In genomic region chr1:41870076-41870562, GRCh38 we compare ENCODE assay signal across 10 cellular contexts. TPM values are rescaled to one million over a fixed set of nuclear protein-coding genes. Genes with fewer than 3 reads are reported as not detected.
DNase-seq lines count a peak whose midpoint lies in the region; ATAC-seq, FAIRE-seq and TF ChIP-seq lines count a peak whose summit lies in the region.
"Had no signal": no experiment of that assay in that cellular context is flagged by ENCODE, and none has a peak within 500 bp of the region (broad histone marks: within the 10 kb centered on the region; RNA-seq: fewer than 3 reads in every experiment).

No MANE protein-coding gene starts in this region.

- CTCF ChIA-PET in CD4-positive, alpha-beta T cell (lab: Charles Lee), result no interaction called here

- no peak overlapping the region for H2AFZ ChIP-seq in keratinocyte (ENCODE audit: control insufficient read depth, low read length)

- H3K9me3 Mint-ChIP-seq in activated T-helper 1 cell treated with anti-CD3 and anti-CD28 coated beads, Interleukin-12 subunit alpha, Interleukin-12 subunit beta, Interleukin-2, Interleukin-4 antibody, amounts not matched to agents 30 ng/mL and 10 ng/mL and 1 ng/mL, durations not matched to agents 14 hours and 24 hours and 36 hours, result no peaks in the 10 kb centered on the region
- no peaks in the 10 kb centered on the region for H3K9me3 Mint-ChIP-seq in CD4-positive, alpha-beta T cell
- H3K9me3 Mint-ChIP-seq in T-helper 2 cell treated with Interferon-gamma antibody and Interleukin-4, amounts not matched to agents 5 μg/mL and 100 μg/mL, for 36 hours, result no peaks in the 10 kb centered on the region
- H3K9me3 Mint-ChIP-seq: activated T-helper 2 cell treated with anti-CD3 and anti-CD28 coated beads, Interferon-gamma antibody, Interleukin-2, Interleukin-4, amounts not matched to agents 10 μg/mL and 5 μg/mL and 100 μg/mL, durations not matched to agents 14 hours and 24 hours and 36 hours; naive thymus-derived CD8-positive, alpha-beta T cell had no signal

- dilution Hi-C loops in keratinocyte (cut with MboI; ENCODE audit: extremely low pct_ligation_motif_present, low sequenced_read_pairs), result no loop called here

- peaks cover 41% of the 10 kb centered on the region for H3K4me1 Mint-ChIP-seq in activated T-helper 1 cell treated with anti-CD3 and anti-CD28 coated beads, Interleukin-12 subunit alpha, Interleukin-12 subunit beta, Interleukin-2, Interleukin-4 antibody, amounts not matched to agents 30 ng/mL and 10 ng/mL and 1 ng/mL, durations not matched to agents 14 hours and 24 hours and 36 hours (ENCODE audit: low read depth)
- peaks cover 24% of the 10 kb centered on the region for H3K4me1 Mint-ChIP-seq in CD4-positive, alpha-beta T cell (ENCODE audit: low read depth)
- H3K4me1 Mint-ChIP-seq in T-helper 2 cell treated with Interferon-gamma antibody and Interleukin-4, amounts not matched to agents 5 μg/mL and 100 μg/mL, for 36 hours (ENCODE audit: low read depth), result peaks cover 21% of the 10 kb centered on the region

- H3K9me1 ChIP-seq in keratinocyte (ENCODE audit: control insufficient read depth, extremely low read depth, insufficient read depth, low read length), result no peaks in the 10 kb centered on the region

- POLR2A ChIA-PET in CD4-positive, alpha-beta T cell (lab: Charles Lee), result no interaction called here

- intact Hi-C loops in activated T-helper 1 cell treated with anti-CD3 and anti-CD28 coated beads, Interleukin-12 subunit alpha, Interleukin-12 subunit beta, Interleukin-2, Interleukin-4 antibody, amounts not matched to agents 30 ng/mL and 10 ng/mL and 1 ng/mL, durations not matched to agents 14 hours and 24 hours and 36 hours (cut with micrococcal nuclease), result loop anchor here (1.0 kb wide), 1 partner anchor 12 kb away; no protein-coding TSS in a partner anchor
- intact Hi-C loops in CD4-positive, alpha-beta T cell (cut with DNase I, micrococcal nuclease), result loop anchor here in 1 of 2 experiments (2.0 kb wide), 1 partner anchor 295 kb away; no protein-coding TSS in a partner anchor

- H3K36me3 Mint-ChIP-seq in activated T-helper 1 cell treated with anti-CD3 and anti-CD28 coated beads, Interleukin-12 subunit alpha, Interleukin-12 subunit beta, Interleukin-2, Interleukin-4 antibody, amounts not matched to agents 30 ng/mL and 10 ng/mL and 1 ng/mL, durations not matched to agents 14 hours and 24 hours and 36 hours (ENCODE audit: low read depth), result no peaks in the 10 kb centered on the region
- H3K36me3 Mint-ChIP-seq in CD4-positive, alpha-beta T cell (ENCODE audit: low read depth), result no peaks in the 10 kb centered on the region
- H3K36me3 Mint-ChIP-seq in T-helper 2 cell treated with Interferon-gamma antibody and Interleukin-4, amounts not matched to agents 5 μg/mL and 100 μg/mL, for 36 hours (ENCODE audit: low read depth), result no peaks in the 10 kb centered on the region
- H3K36me3 Mint-ChIP-seq: naive thymus-derived CD8-positive, alpha-beta T cell had no signal

- H3K27me3 ChIP-seq in GM06990 (replicated peaks; ENCODE audit: control insufficient read depth, insufficient read depth, low read length), result no peaks in the 10 kb centered on the region
- H3K27me3 ChIP-seq in keratinocyte (ENCODE audit: control insufficient read depth, extremely low read depth, insufficient read depth, low read length), result no peaks in the 10 kb centered on the region
- no peaks in the 10 kb centered on the region for H3K27me3 ChIP-seq in CD4-positive, alpha-beta T cell (ENCODE audit: control insufficient read depth, insufficient read depth, low read length)

- ATAC-seq in CD4-positive, alpha-beta T cell (ENCODE audit: poor library complexity), result no peak
- ATAC-seq: naive thymus-derived CD8-positive, alpha-beta T cell had no signal

- no peak overlapping the region for H3K9ac ChIP-seq in keratinocyte (ENCODE audit: control insufficient read depth, extremely low read depth, insufficient read depth, low read length)

- no peak overlapping the region for H3K27ac Mint-ChIP-seq in activated T-helper 1 cell treated with anti-CD3 and anti-CD28 coated beads, Interleukin-12 subunit alpha, Interleukin-12 subunit beta, Interleukin-2, Interleukin-4 antibody, amounts not matched to agents 30 ng/mL and 10 ng/mL and 1 ng/mL, durations not matched to agents 14 hours and 24 hours and 36 hours
- H3K27ac Mint-ChIP-seq in CD4-positive, alpha-beta T cell, result no peak overlapping the region
- H3K27ac Mint-ChIP-seq in T-helper 2 cell treated with Interferon-gamma antibody and Interleukin-4, amounts not matched to agents 5 μg/mL and 100 μg/mL, for 36 hours, result no peak overlapping the region
- H3K27ac Mint-ChIP-seq: activated T-helper 2 cell treated with anti-CD3 and anti-CD28 coated beads, Interferon-gamma antibody, Interleukin-2, Interleukin-4, amounts not matched to agents 10 μg/mL and 5 μg/mL and 100 μg/mL, durations not matched to agents 14 hours and 24 hours and 36 hours; naive thymus-derived CD8-positive, alpha-beta T cell had no signal

- no peaks in the 10 kb centered on the region for H3K79me2 ChIP-seq in keratinocyte (ENCODE audit: control insufficient read depth, insufficient read depth, low read length)

- DNase-seq in GM06990 (ENCODE audit: extremely low read depth, insufficient read length) (peak; percentile 34), HS-27A (ENCODE audit: low read depth) (peak; percentile 63), T1000 (lab: John Stamatoyannopoulos, UW) (peak; percentile 42), keratinocyte (ENCODE audit: low read depth, low spot score) (no peak), SKM-1 (lab: John Stamatoyannopoulos, UW; ENCODE audit: unreplicated experiment) (no peak)
- no peak for DNase-seq in activated T-helper 1 cell treated with anti-CD3 and anti-CD28 coated beads, Interleukin-12 subunit alpha, Interleukin-12 subunit beta, Interleukin-2, Interleukin-4 antibody, amounts not matched to agents 30 ng/mL and 10 ng/mL and 1 ng/mL, durations not matched to agents 14 hours and 24 hours and 36 hours (ENCODE audit: low spot score)
- DNase-seq in CD4-positive, alpha-beta T cell, result no peak
- no peak for DNase-seq in T-helper 2 cell treated with Interferon-gamma antibody and Interleukin-4, amounts not matched to agents 5 μg/mL and 100 μg/mL, for 36 hours (ENCODE audit: low spot score)
- DNase-seq: naive thymus-derived CD8-positive, alpha-beta T cell had no signal

- H3K4me1 ChIP-seq in keratinocyte (ENCODE audit: control insufficient read depth, extremely low read depth, insufficient read depth, low read length), result peaks cover 13% of the 10 kb centered on the region

- H3K27ac ChIP-seq in keratinocyte (ENCODE audit: control insufficient read depth, insufficient read depth, low read length), result no peak overlapping the region
- H3K27ac ChIP-seq in CD4-positive, alpha-beta T cell (ENCODE audit: low read depth, low read length), result no peak overlapping the region

- H3K9me3 ChIP-seq in keratinocyte (ENCODE audit: control insufficient read depth, low read depth, low read length), result no peaks in the 10 kb centered on the region
- H3K9me3 ChIP-seq in CD4-positive, alpha-beta T cell (ENCODE audit: control insufficient read depth, low read length), result no peaks in the 10 kb centered on the region

- peak; percentile 75 for FAIRE-seq in keratinocyte (lab: Jason Lieb, UNC)

- H3K4me3 ChIP-seq in GM06990 (replicated peaks; ENCODE audit: low read depth, low read length) (no peak overlapping the region), keratinocyte (ENCODE audit: control insufficient read depth in 2 of 3, extremely low read depth in 1 of 3, insufficient read depth in 2 of 3, low read depth in 1 of 3, low read length in 3 of 3) (no peak overlapping the region)

- TF ChIP-seq CTCF in GM06990 (IDR thresholded peaks at IDR 0.05; ENCODE audit: insufficient read depth, low read length, poor library complexity, severe bottlenecking) (no peak), keratinocyte (optimal IDR thresholded peaks at IDR 0.05 in 1 of 3, IDR thresholded peaks at IDR 0.05 in 1 of 3, conservative IDR thresholded peaks at IDR 0.05 in 1 of 3; ENCODE audit: extremely low read depth in 1 of 3, insufficient read depth in 2 of 3, low read length in 3 of 3) (no peak)
- no peak for TF ChIP-seq CTCF in CD4-positive, alpha-beta T cell (IDR thresholded peaks at IDR 0.05)

- no peaks in the 10 kb centered on the region for H4K20me1 ChIP-seq in keratinocyte (ENCODE audit: control insufficient read depth, extremely low read depth, insufficient read depth, low read length)

- H3K27me3 Mint-ChIP-seq in activated T-helper 1 cell treated with anti-CD3 and anti-CD28 coated beads, Interleukin-12 subunit alpha, Interleukin-12 subunit beta, Interleukin-2, Interleukin-4 antibody, amounts not matched to agents 30 ng/mL and 10 ng/mL and 1 ng/mL, durations not matched to agents 14 hours and 24 hours and 36 hours (ENCODE audit: insufficient read depth), result no peaks in the 10 kb centered on the region
- no peaks in the 10 kb centered on the region for H3K27me3 Mint-ChIP-seq in CD4-positive, alpha-beta T cell
- no peaks in the 10 kb centered on the region for H3K27me3 Mint-ChIP-seq in T-helper 2 cell treated with Interferon-gamma antibody and Interleukin-4, amounts not matched to agents 5 μg/mL and 100 μg/mL, for 36 hours (ENCODE audit: low read depth)
- H3K27me3 Mint-ChIP-seq: naive thymus-derived CD8-positive, alpha-beta T cell had no signal

- peak overlapping the region; percentile 50 for H3K4me2 ChIP-seq in keratinocyte (ENCODE audit: control insufficient read depth, extremely low read depth, insufficient read depth, low read depth, low read length)

- H3K36me3 ChIP-seq in GM06990 (ENCODE audit: control insufficient read depth, insufficient read depth, low read length) (no peaks in the 10 kb centered on the region), keratinocyte (ENCODE audit: control insufficient read depth in 2 of 2, extremely low read depth in 1 of 2, insufficient read depth in 2 of 2, low read length in 2 of 2) (no peaks in the 10 kb centered on the region)

- H3K4me3 Mint-ChIP-seq in activated T-helper 1 cell treated with anti-CD3 and anti-CD28 coated beads, Interleukin-12 subunit alpha, Interleukin-12 subunit beta, Interleukin-2, Interleukin-4 antibody, amounts not matched to agents 30 ng/mL and 10 ng/mL and 1 ng/mL, durations not matched to agents 14 hours and 24 hours and 36 hours, result no peak overlapping the region
- H3K4me3 Mint-ChIP-seq in CD4-positive, alpha-beta T cell, result no peak overlapping the region
- H3K4me3 Mint-ChIP-seq in T-helper 2 cell treated with Interferon-gamma antibody and Interleukin-4, amounts not matched to agents 5 μg/mL and 100 μg/mL, for 36 hours, result no peak overlapping the region
- H3K4me3 Mint-ChIP-seq: naive thymus-derived CD8-positive, alpha-beta T cell had no signal

RNA-seq across cellular contexts. Expression of gene HIVEP3, which starts 48.6 kb away (rescaled TPM):
- polyA plus RNA-seq in keratinocyte, result 0.64 to 3.5 TPM (median 1.1 TPM) in 3 replicates
- polyA plus RNA-seq in keratinocyte (2011; ENCODE audit: low read depth), result 0.37 TPM
- 1.8 TPM in 2 replicates for polyA plus RNA-seq in keratinocyte (2011; cell fraction: cytosol; rRNA removed)
- 2.3 and 3.0 TPM in 2 replicates for polyA plus RNA-seq in keratinocyte (2011; cell fraction: nucleus; rRNA removed)
- 0.68 and 2.4 TPM in 2 replicates for polyA plus RNA-seq in keratinocyte (2012; ENCODE audit: low replicate concordance)
- 1.8 to 4.6 TPM (median 3.2 TPM) in 3 replicates for polyA minus RNA-seq in keratinocyte
- polyA minus RNA-seq in keratinocyte (2011; cell fraction: cytosol; rRNA and poly(A)+ RNA removed), result 0.77 TPM
- polyA minus RNA-seq in keratinocyte (2011; cell fraction: nucleus; rRNA and poly(A)+ RNA removed), result 1.1 and 2.4 TPM in 2 replicates
- total RNA-seq in activated T-helper 1 cell treated with anti-CD3 and anti-CD28 coated beads, Interleukin-12 subunit alpha, Interleukin-12 subunit beta, Interleukin-2, Interleukin-4 antibody, amounts not matched to agents 30 ng/mL and 10 ng/mL and 1 ng/mL, durations not matched to agents 14 hours and 24 hours and 36 hours, result 75.4 and 76.7 TPM in 2 replicates
- total RNA-seq in CD4-positive, alpha-beta T cell, result 1 to 10 TPM; 5.1 to 5.4 TPM

Comparison
In these comparisons a context has a peak if more than half of its experiments do, and no peak if none do; other contexts are left out.
1. DNase-seq: peak in GM06990 (single experiment), HS-27A (single experiment) and T1000 (single experiment); none in keratinocyte (single experiment), activated T-helper 1 cell treated with anti-CD3 and anti-CD28 coated beads, Interleukin-12 subunit alpha, Interleukin-12 subunit beta, Interleukin-2, Interleukin-4 antibody, amounts not matched to agents 30 ng/mL and 10 ng/mL and 1 ng/mL, durations not matched to agents 14 hours and 24 hours and 36 hours (single experiment), CD4-positive, alpha-beta T cell (0 of 10), SKM-1 (single experiment) and T-helper 2 cell treated with Interferon-gamma antibody and Interleukin-4, amounts not matched to agents 5 μg/mL and 100 μg/mL, for 36 hours (single experiment).
2. RNA of gene HIVEP3, which starts 48.6 kb away (total RNA-seq): 75.4 to 76.7 TPM in activated T-helper 1 cell treated with anti-CD3 and anti-CD28 coated beads, Interleukin-12 subunit alpha, Interleukin-12 subunit beta, Interleukin-2, Interleukin-4 antibody, amounts not matched to agents 30 ng/mL and 10 ng/mL and 1 ng/mL, durations not matched to agents 14 hours and 24 hours and 36 hours; 5.1 to 5.4 TPM in CD4-positive, alpha-beta T cell; every median in the first group is over 10 times any median in the second.